In genomic region chr12:20030847-20031246, GRCh38 we compare ENCODE assay signal across 1 cellular context.
TF ChIP-seq lines count a peak whose summit lies in the region.

No MANE protein-coding gene starts in this region.

TF ChIP-seq in SK-N-SH, 30 proteins besides CTCF, POLR2A, EP300 and RAD21 (continued from another document):
- TF ChIP-seq ZBTB33 (IDR thresholded peaks at IDR 0.05; ENCODE audit: borderline replicate concordance, low read depth) (no peak), FOXJ3 (CRISPR knock-in tag; IDR thresholded peaks at IDR 0.05) (no peak), YY1 (IDR thresholded peaks at IDR 0.05; ENCODE audit: low read depth) (no peak), IRF3 (IDR thresholded peaks at IDR 0.05; ENCODE audit: low read depth, low read length) (no peak), MAX (IDR thresholded peaks at IDR 0.05; ENCODE audit: low read depth) (no peak), RCOR1 (IDR thresholded peaks at IDR 0.05; ENCODE audit: low read length) (no peak), TAF1 (IDR thresholded peaks at IDR 0.05; ENCODE audit: borderline replicate concordance, low read depth, low read length) (no peak), MEF2A (IDR thresholded peaks at IDR 0.05; ENCODE audit: borderline replicate concordance, low read depth) (no peak), PBX3 (IDR thresholded peaks at IDR 0.05) (no peak), NRF1 (IDR thresholded peaks at IDR 0.05; ENCODE audit: low read depth, low read length) (no peak), REST (IDR thresholded peaks at IDR 0.05; ENCODE audit: low read depth, low read length) (no peak)
